ENCODE assay signal across 12 cellular contexts in the genomic region with DNA sequence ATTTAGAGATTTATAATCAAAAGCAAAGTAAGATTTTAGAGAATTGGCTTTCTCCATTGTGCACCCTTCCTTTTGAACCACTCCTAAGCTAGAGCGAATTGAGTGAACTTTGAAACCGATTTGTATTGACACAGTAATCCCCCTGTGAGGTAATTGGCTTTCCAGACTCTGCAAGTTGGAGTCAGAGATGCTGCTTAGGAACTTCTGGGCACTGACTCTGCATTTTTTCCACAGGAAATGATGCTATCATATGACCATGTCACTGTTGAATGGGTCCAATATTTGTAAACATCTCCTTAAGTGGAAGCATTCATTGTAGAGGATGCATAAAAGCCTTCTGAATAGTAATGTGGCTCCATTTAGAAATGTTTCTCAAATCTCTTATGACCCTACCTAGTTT.
DNase-seq lines count a peak whose midpoint lies in the region; ATAC-seq and TF ChIP-seq lines count a peak whose summit lies in the region.
"Had no signal": no experiment of that assay in that cellular context is flagged by ENCODE, and none has a peak within 500 bp of the region (broad histone marks: within the 10 kb centered on the region; RNA-seq: fewer than 3 reads in every experiment).

No MANE protein-coding gene starts in this region.

- H3K36me3 ChIP-seq in right lobe of liver: no peaks in the 10 kb centered on the region
- H3K36me3 ChIP-seq: suprapubic skin had no signal

- H3K36me3 Mint-ChIP-seq in chondrocyte (ENCODE audit: low read depth): no peaks in the 10 kb centered on the region
- H3K36me3 Mint-ChIP-seq: mesothelial cell of epicardium had no signal

- H3K4me1 ChIP-seq in right lobe of liver: no peaks in the 10 kb centered on the region
- H3K4me1 ChIP-seq: suprapubic skin had no signal

- H3K9me3 Mint-ChIP-seq in chondrocyte (ENCODE audit: low read depth): no peaks in the 10 kb centered on the region

- DNase-seq in AG09309 (ENCODE audit: low read depth) (peak; percentile 14), HT1080 (ENCODE audit: low read depth) (peak; percentile 62), astrocyte of the hippocampus (ENCODE audit: low read depth, low spot score) (peak; percentile 61), right lobe of liver (no peak), cerebellar nuclear complex (lab: John Stamatoyannopoulos, UW) (no peak), chondrocyte (ENCODE audit: low spot score) (no peak)
- no peak for DNase-seq in activated naive CD4-positive, alpha-beta T cell treated with anti-CD3 and anti-CD28 coated beads, Interleukin-2, amount 50 U/mL, for 16 hours
- DNase-seq: glutamatergic neuron, SHP77 had no signal

- no peaks in the 10 kb centered on the region for H3K9me3 ChIP-seq in right lobe of liver
- H3K9me3 ChIP-seq: suprapubic skin had no signal

- H3K27ac ChIP-seq in right lobe of liver: no peak overlapping the region
- H3K27ac ChIP-seq: suprapubic skin had no signal

- intact Hi-C loops in right lobe of liver (cut with DNase I): no loop called here

- H3K27me3 Mint-ChIP-seq in chondrocyte (ENCODE audit: low read depth): no peaks in the 10 kb centered on the region

- TF ChIP-seq CTCF in AG09309 (IDR thresholded peaks at IDR 0.05; ENCODE audit: control insufficient read depth, insufficient read depth, low read depth, low read length, missing control alignments) (no peak), right lobe of liver (IDR thresholded peaks at IDR 0.05) (no peak), chondrocyte (IDR thresholded peaks at IDR 0.05) (no peak)

- peaks cover 24% of the 10 kb centered on the region for H3K4me1 Mint-ChIP-seq in chondrocyte (ENCODE audit: low read depth)
- H3K4me1 Mint-ChIP-seq: mesothelial cell of epicardium had no signal

- ATAC-seq in right lobe of liver (peak in 3 of 4 donors; percentile 24 to 67 (median 36)), GM21381 (IDR thresholded peaks at IDR 0.05; ENCODE audit: unreplicated experiment) (no peak)

- no peak for TF ChIP-seq POLR2A in right lobe of liver (IDR thresholded peaks at IDR 0.05)

- no peak overlapping the region for H3K4me3 ChIP-seq in AG09309 (ENCODE audit: control insufficient read depth, low read depth, low read length)
- H3K4me3 ChIP-seq in right lobe of liver: no peak overlapping the region
- H3K4me3 ChIP-seq: suprapubic skin had no signal

- H3K27ac Mint-ChIP-seq in chondrocyte (ENCODE audit: unreplicated experiment): no peak overlapping the region
- H3K27ac Mint-ChIP-seq: mesothelial cell of epicardium had no signal

- no peak overlapping the region for H3K4me3 Mint-ChIP-seq in chondrocyte (ENCODE audit: unreplicated experiment)
- H3K4me3 Mint-ChIP-seq: mesothelial cell of epicardium had no signal

- WGBS in right lobe of liver (ENCODE audit: insufficient coverage, low coverage, low lambda C conversion rate, missing lambda C conversion rate): 26% methylated on average over 2 of the region's 2 CpGs

- H3K27me3 ChIP-seq in right lobe of liver: no peaks in the 10 kb centered on the region
- H3K27me3 ChIP-seq: suprapubic skin had no signal

Comparison
In these comparisons a context has a peak if more than half of its experiments do, and no peak if none do; other contexts are left out.
1. DNase-seq: peak in AG09309 (single experiment), HT1080 (single experiment) and astrocyte of the hippocampus (single experiment); none in right lobe of liver (0 of 3), cerebellar nuclear complex (0 of 2), activated naive CD4-positive, alpha-beta T cell treated with anti-CD3 and anti-CD28 coated beads, Interleukin-2, amount 50 U/mL, for 16 hours (single experiment) and chondrocyte (single experiment).